ENCODE assay signal across 1 cellular context in the genomic region with DNA sequence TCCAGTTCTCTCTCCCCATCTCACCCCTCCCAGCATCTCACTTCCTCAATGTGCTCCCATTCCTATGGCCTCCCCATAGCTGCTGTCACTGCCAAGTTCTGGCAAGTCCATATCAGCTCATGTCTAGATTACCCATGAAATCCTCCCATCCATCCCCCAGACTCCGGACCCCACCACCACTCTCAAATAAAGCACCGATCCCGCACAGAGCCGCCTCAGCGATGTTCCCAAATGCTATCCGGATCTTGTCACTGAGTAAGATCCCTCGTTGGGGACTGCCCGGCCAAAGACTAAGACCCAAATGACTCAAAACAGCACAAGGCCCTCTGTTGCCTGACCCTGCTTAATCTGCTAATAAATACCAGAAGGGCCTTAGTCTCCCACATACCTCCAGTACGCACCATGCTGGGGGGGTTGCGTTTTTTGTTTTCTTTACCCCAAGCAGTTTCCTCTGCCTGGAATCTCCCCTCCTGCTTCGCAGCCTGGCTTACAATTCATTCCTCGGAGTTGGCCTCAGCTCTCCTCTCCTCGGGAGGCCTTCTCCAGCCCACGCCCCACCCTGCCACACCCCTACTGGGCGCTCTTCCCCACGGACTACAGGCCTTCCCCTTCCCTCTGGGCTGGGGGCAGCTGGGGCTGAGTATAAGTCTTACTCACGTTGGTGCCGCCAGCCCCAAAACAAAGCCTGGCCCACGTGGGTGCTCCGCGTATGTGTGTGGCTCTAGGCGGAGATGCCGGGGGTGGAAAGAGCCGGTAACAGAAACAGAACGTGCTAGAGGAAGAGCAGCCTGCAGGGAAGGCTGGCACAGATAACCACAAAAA.
TF ChIP-seq lines count a peak whose summit lies in the region.

No MANE protein-coding gene starts in this region.

TF ChIP-seq in HEK293, 187 proteins besides CTCF, POLR2A, EP300 and RAD21 (continued from another document and continues in another):
- TF ChIP-seq, protein P1, sequence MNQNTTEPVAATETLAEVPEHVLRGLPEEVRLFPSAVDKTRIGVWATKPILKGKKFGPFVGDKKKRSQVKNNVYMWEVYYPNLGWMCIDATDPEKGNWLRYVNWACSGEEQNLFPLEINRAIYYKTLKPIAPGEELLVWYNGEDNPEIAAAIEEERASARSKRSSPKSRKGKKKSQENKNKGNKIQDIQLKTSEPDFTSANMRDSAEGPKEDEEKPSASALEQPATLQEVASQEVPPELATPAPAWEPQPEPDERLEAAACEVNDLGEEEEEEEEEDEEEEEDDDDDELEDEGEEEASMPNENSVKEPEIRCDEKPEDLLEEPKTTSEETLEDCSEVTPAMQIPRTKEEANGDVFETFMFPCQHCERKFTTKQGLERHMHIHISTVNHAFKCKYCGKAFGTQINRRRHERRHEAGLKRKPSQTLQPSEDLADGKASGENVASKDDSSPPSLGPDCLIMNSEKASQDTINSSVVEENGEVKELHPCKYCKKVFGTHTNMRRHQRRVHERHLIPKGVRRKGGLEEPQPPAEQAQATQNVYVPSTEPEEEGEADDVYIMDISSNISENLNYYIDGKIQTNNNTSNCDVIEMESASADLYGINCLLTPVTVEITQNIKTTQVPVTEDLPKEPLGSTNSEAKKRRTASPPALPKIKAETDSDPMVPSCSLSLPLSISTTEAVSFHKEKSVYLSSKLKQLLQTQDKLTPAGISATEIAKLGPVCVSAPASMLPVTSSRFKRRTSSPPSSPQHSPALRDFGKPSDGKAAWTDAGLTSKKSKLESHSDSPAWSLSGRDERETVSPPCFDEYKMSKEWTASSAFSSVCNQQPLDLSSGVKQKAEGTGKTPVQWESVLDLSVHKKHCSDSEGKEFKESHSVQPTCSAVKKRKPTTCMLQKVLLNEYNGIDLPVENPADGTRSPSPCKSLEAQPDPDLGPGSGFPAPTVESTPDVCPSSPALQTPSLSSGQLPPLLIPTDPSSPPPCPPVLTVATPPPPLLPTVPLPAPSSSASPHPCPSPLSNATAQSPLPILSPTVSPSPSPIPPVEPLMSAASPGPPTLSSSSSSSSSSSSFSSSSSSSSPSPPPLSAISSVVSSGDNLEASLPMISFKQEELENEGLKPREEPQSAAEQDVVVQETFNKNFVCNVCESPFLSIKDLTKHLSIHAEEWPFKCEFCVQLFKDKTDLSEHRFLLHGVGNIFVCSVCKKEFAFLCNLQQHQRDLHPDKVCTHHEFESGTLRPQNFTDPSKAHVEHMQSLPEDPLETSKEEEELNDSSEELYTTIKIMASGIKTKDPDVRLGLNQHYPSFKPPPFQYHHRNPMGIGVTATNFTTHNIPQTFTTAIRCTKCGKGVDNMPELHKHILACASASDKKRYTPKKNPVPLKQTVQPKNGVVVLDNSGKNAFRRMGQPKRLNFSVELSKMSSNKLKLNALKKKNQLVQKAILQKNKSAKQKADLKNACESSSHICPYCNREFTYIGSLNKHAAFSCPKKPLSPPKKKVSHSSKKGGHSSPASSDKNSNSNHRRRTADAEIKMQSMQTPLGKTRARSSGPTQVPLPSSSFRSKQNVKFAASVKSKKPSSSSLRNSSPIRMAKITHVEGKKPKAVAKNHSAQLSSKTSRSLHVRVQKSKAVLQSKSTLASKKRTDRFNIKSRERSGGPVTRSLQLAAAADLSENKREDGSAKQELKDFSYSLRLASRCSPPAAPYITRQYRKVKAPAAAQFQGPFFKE (tag by site-specific recombination; IDR thresholded peaks at IDR 0.05; ENCODE audit: borderline replicate concordance) = no peak
- TF ChIP-seq ZBTB8A (tag by site-specific recombination; IDR thresholded peaks at IDR 0.05) = peak; percentile 47; the same call in 1 of the 2 replicates
- TF ChIP-seq KLF9 (tag by site-specific recombination; IDR thresholded peaks at IDR 0.05; ENCODE audit: low read depth) = peak; percentile 66
- peak; percentile 18; the same call in 1 of the 2 replicates for TF ChIP-seq ZBTB20 (tag by site-specific recombination; IDR thresholded peaks at IDR 0.05)
- TF ChIP-seq ZSCAN23 (tag by site-specific recombination; IDR thresholded peaks at IDR 0.05) = no peak
- no peak for TF ChIP-seq ZNF404 (tag by site-specific recombination; IDR thresholded peaks at IDR 0.05)
- no peak for TF ChIP-seq YY1 (tag by site-specific recombination; IDR thresholded peaks at IDR 0.05)
- no peak for TF ChIP-seq SCRT1 (tag by site-specific recombination; IDR thresholded peaks at IDR 0.05; ENCODE audit: borderline replicate concordance)
- TF ChIP-seq, protein P2, sequence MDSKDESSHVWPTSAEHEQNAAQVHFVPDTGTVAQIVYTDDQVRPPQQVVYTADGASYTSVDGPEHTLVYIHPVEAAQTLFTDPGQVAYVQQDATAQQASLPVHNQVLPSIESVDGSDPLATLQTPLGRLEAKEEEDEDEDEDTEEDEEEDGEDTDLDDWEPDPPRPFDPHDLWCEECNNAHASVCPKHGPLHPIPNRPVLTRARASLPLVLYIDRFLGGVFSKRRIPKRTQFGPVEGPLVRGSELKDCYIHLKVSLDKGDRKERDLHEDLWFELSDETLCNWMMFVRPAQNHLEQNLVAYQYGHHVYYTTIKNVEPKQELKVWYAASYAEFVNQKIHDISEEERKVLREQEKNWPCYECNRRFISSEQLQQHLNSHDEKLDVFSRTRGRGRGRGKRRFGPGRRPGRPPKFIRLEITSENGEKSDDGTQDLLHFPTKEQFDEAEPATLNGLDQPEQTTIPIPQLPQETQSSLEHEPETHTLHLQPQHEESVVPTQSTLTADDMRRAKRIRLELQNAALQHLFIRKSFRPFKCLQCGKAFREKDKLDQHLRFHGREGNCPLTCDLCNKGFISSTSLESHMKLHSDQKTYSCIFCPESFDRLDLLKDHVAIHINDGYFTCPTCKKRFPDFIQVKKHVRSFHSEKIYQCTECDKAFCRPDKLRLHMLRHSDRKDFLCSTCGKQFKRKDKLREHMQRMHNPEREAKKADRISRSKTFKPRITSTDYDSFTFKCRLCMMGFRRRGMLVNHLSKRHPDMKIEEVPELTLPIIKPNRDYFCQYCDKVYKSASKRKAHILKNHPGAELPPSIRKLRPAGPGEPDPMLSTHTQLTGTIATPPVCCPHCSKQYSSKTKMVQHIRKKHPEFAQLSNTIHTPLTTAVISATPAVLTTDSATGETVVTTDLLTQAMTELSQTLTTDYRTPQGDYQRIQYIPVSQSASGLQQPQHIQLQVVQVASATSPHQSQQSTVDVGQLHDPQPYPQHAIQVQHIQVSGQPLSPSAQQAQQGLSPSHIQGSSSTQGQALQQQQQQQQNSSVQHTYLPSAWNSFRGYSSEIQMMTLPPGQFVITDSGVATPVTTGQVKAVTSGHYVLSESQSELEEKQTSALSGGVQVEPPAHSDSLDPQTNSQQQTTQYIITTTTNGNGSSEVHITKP (tag by site-specific recombination; IDR thresholded peaks at IDR 0.05) = peak; percentile 48; the same call in 1 of the 2 replicates
- TF ChIP-seq ZNF654 (tag by site-specific recombination; IDR thresholded peaks at IDR 0.05; ENCODE audit: low read depth) = no peak
- TF ChIP-seq, protein P3, sequence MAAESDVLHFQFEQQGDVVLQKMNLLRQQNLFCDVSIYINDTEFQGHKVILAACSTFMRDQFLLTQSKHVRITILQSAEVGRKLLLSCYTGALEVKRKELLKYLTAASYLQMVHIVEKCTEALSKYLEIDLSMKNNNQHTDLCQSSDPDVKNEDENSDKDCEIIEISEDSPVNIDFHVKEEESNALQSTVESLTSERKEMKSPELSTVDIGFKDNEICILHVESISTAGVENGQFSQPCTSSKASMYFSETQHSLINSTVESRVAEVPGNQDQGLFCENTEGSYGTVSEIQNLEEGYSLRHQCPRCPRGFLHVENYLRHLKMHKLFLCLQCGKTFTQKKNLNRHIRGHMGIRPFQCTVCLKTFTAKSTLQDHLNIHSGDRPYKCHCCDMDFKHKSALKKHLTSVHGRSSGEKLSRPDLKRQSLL (tag by site-specific recombination; IDR thresholded peaks at IDR 0.05) = peak; percentile 39; the same call in 1 of the 2 replicates
- TF ChIP-seq ZNF621 (tag by site-specific recombination; IDR thresholded peaks at IDR 0.05) = no peak
- TF ChIP-seq ZNF658 (tag by site-specific recombination; IDR thresholded peaks at IDR 0.05) = no peak
- TF ChIP-seq ZNF19 (tag by site-specific recombination; IDR thresholded peaks at IDR 0.05; ENCODE audit: low read depth) = no peak
- TF ChIP-seq ZNF24 (tag by site-specific recombination; IDR thresholded peaks at IDR 0.05) = no peak
- TF ChIP-seq ZNF416 (tag by site-specific recombination; IDR thresholded peaks at IDR 0.05) = no peak
- TF ChIP-seq ZNF777 (tag by site-specific recombination; IDR thresholded peaks at IDR 0.05; ENCODE audit: borderline replicate concordance) = no peak
- TF ChIP-seq, protein P4, sequence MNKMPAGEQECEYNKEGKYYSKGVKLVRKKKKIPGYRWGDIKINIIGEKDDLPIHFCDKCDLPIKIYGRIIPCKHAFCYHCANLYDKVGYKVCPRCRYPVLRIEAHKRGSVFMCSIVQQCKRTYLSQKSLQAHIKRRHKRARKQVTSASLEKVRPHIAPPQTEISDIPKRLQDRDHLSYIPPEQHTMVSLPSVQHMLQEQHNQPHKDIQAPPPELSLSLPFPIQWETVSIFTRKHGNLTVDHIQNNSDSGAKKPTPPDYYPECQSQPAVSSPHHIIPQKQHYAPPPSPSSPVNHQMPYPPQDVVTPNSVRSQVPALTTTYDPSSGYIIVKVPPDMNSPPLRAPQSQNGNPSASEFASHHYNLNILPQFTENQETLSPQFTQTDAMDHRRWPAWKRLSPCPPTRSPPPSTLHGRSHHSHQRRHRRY (tag by site-specific recombination; IDR thresholded peaks at IDR 0.05) = no peak
- no peak for TF ChIP-seq ZNF202 (tag by site-specific recombination; IDR thresholded peaks at IDR 0.05; ENCODE audit: borderline replicate concordance)
- TF ChIP-seq, protein P5, sequence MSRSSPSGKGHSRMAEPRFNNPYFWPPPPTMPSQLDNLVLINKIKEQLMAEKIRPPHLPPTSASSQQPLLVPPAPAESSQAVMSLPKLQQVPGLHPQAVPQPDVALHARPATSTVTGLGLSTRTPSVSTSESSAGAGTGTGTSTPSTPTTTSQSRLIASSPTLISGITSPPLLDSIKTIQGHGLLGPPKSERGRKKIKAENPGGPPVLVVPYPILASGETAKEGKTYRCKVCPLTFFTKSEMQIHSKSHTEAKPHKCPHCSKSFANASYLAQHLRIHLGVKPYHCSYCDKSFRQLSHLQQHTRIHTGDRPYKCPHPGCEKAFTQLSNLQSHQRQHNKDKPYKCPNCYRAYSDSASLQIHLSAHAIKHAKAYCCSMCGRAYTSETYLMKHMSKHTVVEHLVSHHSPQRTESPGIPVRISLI (tag by site-specific recombination; IDR thresholded peaks at IDR 0.05) = no peak
- no peak for TF ChIP-seq ZNF530 (tag by site-specific recombination; IDR thresholded peaks at IDR 0.05; ENCODE audit: low read depth)
- TF ChIP-seq, protein P6, sequence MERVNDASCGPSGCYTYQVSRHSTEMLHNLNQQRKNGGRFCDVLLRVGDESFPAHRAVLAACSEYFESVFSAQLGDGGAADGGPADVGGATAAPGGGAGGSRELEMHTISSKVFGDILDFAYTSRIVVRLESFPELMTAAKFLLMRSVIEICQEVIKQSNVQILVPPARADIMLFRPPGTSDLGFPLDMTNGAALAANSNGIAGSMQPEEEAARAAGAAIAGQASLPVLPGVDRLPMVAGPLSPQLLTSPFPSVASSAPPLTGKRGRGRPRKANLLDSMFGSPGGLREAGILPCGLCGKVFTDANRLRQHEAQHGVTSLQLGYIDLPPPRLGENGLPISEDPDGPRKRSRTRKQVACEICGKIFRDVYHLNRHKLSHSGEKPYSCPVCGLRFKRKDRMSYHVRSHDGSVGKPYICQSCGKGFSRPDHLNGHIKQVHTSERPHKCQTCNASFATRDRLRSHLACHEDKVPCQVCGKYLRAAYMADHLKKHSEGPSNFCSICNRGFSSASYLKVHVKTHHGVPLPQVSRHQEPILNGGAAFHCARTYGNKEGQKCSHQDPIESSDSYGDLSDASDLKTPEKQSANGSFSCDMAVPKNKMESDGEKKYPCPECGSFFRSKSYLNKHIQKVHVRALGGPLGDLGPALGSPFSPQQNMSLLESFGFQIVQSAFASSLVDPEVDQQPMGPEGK (tag by site-specific recombination; IDR thresholded peaks at IDR 0.05) = peak; percentile 61
- TF ChIP-seq ZNF544 (tag by site-specific recombination; IDR thresholded peaks at IDR 0.05) = no peak
- no peak for TF ChIP-seq ZNF785 (tag by site-specific recombination; IDR thresholded peaks at IDR 0.05)
- no peak for TF ChIP-seq ZXDB (tag by site-specific recombination; IDR thresholded peaks at IDR 0.05)
- TF ChIP-seq ZNF843 (tag by site-specific recombination; IDR thresholded peaks at IDR 0.05) = no peak
- TF ChIP-seq ZNF248 (tag by site-specific recombination; IDR thresholded peaks at IDR 0.05) = no peak
- TF ChIP-seq ZNF837 (tag by site-specific recombination; IDR thresholded peaks at IDR 0.05) = no peak
- TF ChIP-seq ZNF792 (tag by site-specific recombination; IDR thresholded peaks at IDR 0.05) = no peak
- TF ChIP-seq ZBTB17 (tag by site-specific recombination; IDR thresholded peaks at IDR 0.05) = no peak; the same call in 1 of the 2 replicates
- TF ChIP-seq HOXC10 (CRISPR knock-in tag; IDR thresholded peaks at IDR 0.05) = no peak
- TF ChIP-seq ZNF121 (tag by site-specific recombination; IDR thresholded peaks at IDR 0.05) = no peak
- TF ChIP-seq, protein P7, sequence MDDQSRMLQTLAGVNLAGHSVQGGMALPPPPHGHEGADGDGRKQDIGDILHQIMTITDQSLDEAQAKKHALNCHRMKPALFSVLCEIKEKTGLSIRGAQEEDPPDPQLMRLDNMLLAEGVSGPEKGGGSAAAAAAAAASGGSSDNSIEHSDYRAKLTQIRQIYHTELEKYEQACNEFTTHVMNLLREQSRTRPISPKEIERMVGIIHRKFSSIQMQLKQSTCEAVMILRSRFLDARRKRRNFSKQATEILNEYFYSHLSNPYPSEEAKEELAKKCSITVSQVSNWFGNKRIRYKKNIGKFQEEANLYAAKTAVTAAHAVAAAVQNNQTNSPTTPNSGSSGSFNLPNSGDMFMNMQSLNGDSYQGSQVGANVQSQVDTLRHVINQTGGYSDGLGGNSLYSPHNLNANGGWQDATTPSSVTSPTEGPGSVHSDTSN (CRISPR knock-in tag; IDR thresholded peaks at IDR 0.05) = no peak
- TF ChIP-seq ZFP3 (tag by site-specific recombination; IDR thresholded peaks at IDR 0.05; ENCODE audit: low read depth) = no peak
- TF ChIP-seq SETDB1 (IDR thresholded peaks at IDR 0.05; ENCODE audit: insufficient read length, low read length) = no peak
- TF ChIP-seq ZBTB21 (tag by site-specific recombination; IDR thresholded peaks at IDR 0.05) = no peak
- TF ChIP-seq ZNF514 (tag by site-specific recombination; IDR thresholded peaks at IDR 0.05) = no peak
- TF ChIP-seq, protein P8, sequence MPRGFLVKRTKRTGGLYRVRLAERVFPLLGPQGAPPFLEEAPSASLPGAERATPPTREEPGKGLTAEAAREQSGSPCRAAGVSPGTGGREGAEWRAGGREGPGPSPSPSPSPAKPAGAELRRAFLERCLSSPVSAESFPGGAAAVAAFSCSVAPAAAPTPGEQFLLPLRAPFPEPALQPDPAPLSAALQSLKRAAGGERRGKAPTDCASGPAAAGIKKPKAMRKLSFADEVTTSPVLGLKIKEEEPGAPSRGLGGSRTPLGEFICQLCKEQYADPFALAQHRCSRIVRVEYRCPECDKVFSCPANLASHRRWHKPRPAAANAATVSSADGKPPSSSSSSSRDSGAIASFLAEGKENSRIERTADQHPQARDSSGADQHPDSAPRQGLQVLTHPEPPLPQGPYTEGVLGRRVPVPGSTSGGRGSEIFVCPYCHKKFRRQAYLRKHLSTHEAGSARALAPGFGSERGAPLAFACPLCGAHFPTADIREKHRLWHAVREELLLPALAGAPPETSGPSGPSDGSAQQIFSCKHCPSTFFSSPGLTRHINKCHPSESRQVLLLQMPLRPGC (tag by site-specific recombination; IDR thresholded peaks at IDR 0.05) = no peak
- TF ChIP-seq ZSCAN16 (tag by site-specific recombination; IDR thresholded peaks at IDR 0.05) = no peak
- TF ChIP-seq BCL11A (tag by site-specific recombination; IDR thresholded peaks at IDR 0.05; ENCODE audit: low read depth) = no peak
- TF ChIP-seq ZNF555 (tag by site-specific recombination; conservative IDR thresholded peaks at IDR 0.05) = no peak
- TF ChIP-seq ZBTB1 (tag by site-specific recombination; IDR thresholded peaks at IDR 0.05) = no peak
- no peak for TF ChIP-seq ZNF426 (tag by site-specific recombination; IDR thresholded peaks at IDR 0.05)
- peak; percentile 55 for TF ChIP-seq KLF16 (tag by site-specific recombination; IDR thresholded peaks at IDR 0.05)
